15 cellular contexts compared by ENCODE assay signal in the genomic region with DNA sequence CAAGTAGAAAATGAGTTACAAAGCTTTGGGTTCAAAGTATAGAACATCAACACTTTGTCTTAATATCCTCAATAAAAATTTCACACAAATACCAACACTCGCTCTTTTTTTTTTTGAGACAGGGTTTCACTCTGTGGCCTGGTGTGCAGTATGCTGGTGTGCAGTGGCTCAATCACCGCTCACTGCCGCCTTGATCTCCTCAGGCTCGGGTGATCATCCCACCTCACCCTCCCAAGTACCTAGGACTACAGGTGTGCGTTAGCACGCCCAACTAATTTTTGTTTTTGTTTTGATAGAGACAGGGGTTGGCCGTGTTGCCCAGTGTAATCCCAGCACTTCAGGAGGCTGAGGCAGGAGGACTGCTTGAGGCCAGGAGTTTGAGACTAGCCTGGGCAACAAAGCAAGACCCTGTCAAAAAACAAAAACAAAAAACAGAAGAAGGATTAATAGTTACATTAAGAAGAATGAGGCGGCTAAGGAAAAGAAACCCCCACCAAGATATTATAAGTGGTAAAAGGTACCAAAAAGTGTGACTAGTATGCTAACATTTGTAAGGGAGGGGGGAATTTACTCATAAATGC. TPM values are rescaled to one million over a fixed set of nuclear protein-coding genes. Genes with fewer than 3 reads are reported as not detected.
DNase-seq lines count a peak whose midpoint lies in the region; ATAC-seq and TF ChIP-seq lines count a peak whose summit lies in the region.
"Had no signal": no experiment of that assay in that cellular context is flagged by ENCODE, and none has a peak within 500 bp of the region (broad histone marks: within the 10 kb centered on the region; RNA-seq: fewer than 3 reads in every experiment).

No MANE protein-coding gene starts in this region.

- no peak overlapping the region for H3K4me3 ChIP-seq in thyroid gland (replicated peaks in 1 of 3)
- H3K4me3 ChIP-seq: neural progenitor cell had no signal

- TF ChIP-seq POLR2A in thyroid gland (IDR thresholded peaks at IDR 0.05): no peak

- no peaks in the 10 kb centered on the region for H3K27me3 Mint-ChIP-seq in activated T-cell treated with anti-CD3 and anti-CD28 coated beads, Interleukin-2, amount 50 U/mL, for 4 hours (ENCODE audit: low read depth)
- H3K27me3 Mint-ChIP-seq in T-cell (no peaks in the 10 kb centered on the region), memory B cell (no peaks in the 10 kb centered on the region)

- ATAC-seq in activated T-cell treated with anti-CD3 and anti-CD28 coated beads, Interleukin-2, amount 50 U/mL, for 4 hours: no peak
- ATAC-seq in T-cell (replicated peaks in 1 of 4) (no peak), memory B cell (ENCODE audit: low read depth) (peak; percentile 25)

- 78 to 84% methylated on average over 8 of the region's 8 CpGs for WGBS in thyroid gland, 2 donors

- intact Hi-C loops in thyroid gland (cut with DNase I): no loop called here

- TF ChIP-seq CTCF in thyroid gland (IDR thresholded peaks at IDR 0.05): no peak

- H3K9me3 Mint-ChIP-seq in activated T-cell treated with anti-CD3 and anti-CD28 coated beads, Interleukin-2, amount 50 U/mL, for 4 hours: no peaks in the 10 kb centered on the region
- H3K9me3 Mint-ChIP-seq in T-cell: peaks cover 0 to 1% (median 0%) of the 10 kb centered on the region in 3 donors
- no peaks in the 10 kb centered on the region for H3K9me3 Mint-ChIP-seq in memory B cell
- H3K9me3 Mint-ChIP-seq: endodermal cell, neural progenitor cell had no signal

- H3K9me3 ChIP-seq in thyroid gland: no peaks in the 10 kb centered on the region
- H3K9me3 ChIP-seq: SK-N-SH had no signal

- H3K36me3 ChIP-seq in thyroid gland: no peaks in the 10 kb centered on the region
- H3K36me3 ChIP-seq: neural progenitor cell had no signal

- peak overlapping the region; percentile 56 for H3K4me3 Mint-ChIP-seq in activated T-cell treated with anti-CD3 and anti-CD28 coated beads, Interleukin-2, amount 50 U/mL, for 4 hours
- peak overlapping the region in 2 of 3 donors; percentile 14 to 31 for H3K4me3 Mint-ChIP-seq in T-cell
- peak overlapping the region; percentile 30 for H3K4me3 Mint-ChIP-seq in memory B cell
- H3K4me3 Mint-ChIP-seq: endodermal cell, neural progenitor cell had no signal

- H3K27ac ChIP-seq in thyroid gland: peak overlapping the region; percentile 88 to 94 (median 93)
- H3K27ac ChIP-seq: neural progenitor cell had no signal

- peaks cover 26% of the 10 kb centered on the region for H3K36me3 Mint-ChIP-seq in activated T-cell treated with anti-CD3 and anti-CD28 coated beads, Interleukin-2, amount 50 U/mL, for 4 hours (ENCODE audit: insufficient read depth)
- H3K36me3 Mint-ChIP-seq in T-cell (peaks cover 17% of the 10 kb centered on the region), memory B cell (peaks cover 4% of the 10 kb centered on the region)

- peaks cover 84% of the 10 kb centered on the region for H3K4me1 Mint-ChIP-seq in activated T-cell treated with anti-CD3 and anti-CD28 coated beads, Interleukin-2, amount 50 U/mL, for 4 hours (ENCODE audit: low read depth)
- H3K4me1 Mint-ChIP-seq in T-cell (peaks cover 85 to 87% (median 85%) of the 10 kb centered on the region in 3 donors), memory B cell (peaks cover 49% of the 10 kb centered on the region)
- H3K4me1 Mint-ChIP-seq: endodermal cell had no signal

- POLR2A ChIA-PET in T-cell (lab: Charles Lee): interaction anchor here in 1 of 2 donors (0.6 to 1.1 kb wide), 6 partner anchors 10 to 136 kb away, joined by 3 to 5 read pairs (median 3); no protein-coding TSS in a partner anchor

- DNase-seq in activated T-cell treated with anti-CD3 and anti-CD28 coated beads, Interleukin-2, amount 50 U/mL, for 4 hours: no peak
- no peak for DNase-seq in activated T-cell treated with anti-CD3 and anti-CD28 coated beads, Interleukin-2, amount 50 U/mL, for 1 hour
- DNase-seq in T-cell: no peak
- no peak for DNase-seq in memory B cell (ENCODE audit: low spot score in 2 of 2)
- DNase-seq in thyroid gland: peak in 1 of 2 donors; percentile 37
- DNase-seq in COR-L47 (lab: John Stamatoyannopoulos, UW): no peak
- no peak for DNase-seq in stimulated activated CD4-positive, alpha-beta T cell treated with anti-CD3 and anti-CD28 coated beads, Interleukin-12 subunit alpha, Interleukin-12 subunit beta, amount 100 ng/mL, for 4 hours
- no peak for DNase-seq in middle frontal gyrus (ENCODE audit: extremely low spot score, low spot score)
- DNase-seq: activated CD4-positive, alpha-beta T cell treated with anti-CD3 and anti-CD28 coated beads, Interleukin-2, amount 50 U/mL, for 1 hour; aorta; endodermal cell; Kasumi-1; NCI-H2081; SK-N-SH had no signal

- CTCF ChIA-PET in T-cell (lab: Charles Lee): interaction anchor here (0.5 to 1.1 kb wide), 4 partner anchors 12 to 1414 kb away, joined by 3 to 4 read pairs (median 3); no protein-coding TSS in a partner anchor

- peaks cover 37 to 74% of the 10 kb centered on the region in 2 donors for H3K4me1 ChIP-seq in thyroid gland
- H3K4me1 ChIP-seq: neural progenitor cell had no signal

- no peaks in the 10 kb centered on the region for H3K27me3 ChIP-seq in thyroid gland
- H3K27me3 ChIP-seq: neural progenitor cell had no signal

- peak overlapping the region; percentile 80 to 93 for H3K27ac Mint-ChIP-seq in T-cell
- H3K27ac Mint-ChIP-seq in memory B cell: peak overlapping the region; percentile 99
- H3K27ac Mint-ChIP-seq: endodermal cell had no signal

RNA-seq across cellular contexts. Expression of a gene that starts 20.3 kb away (rescaled TPM):
- 100 to 1,000 TPM; 156 to 174 (median 163) TPM for total RNA-seq in activated T-cell treated with anti-CD3 and anti-CD28 coated beads, Interleukin-2, amount 50 U/mL, for 4 hours
- total RNA-seq in T-cell: 100 to 1,000 TPM; 166 to 211 (median 182) TPM
- total RNA-seq in thyroid gland: 10 to 100 TPM; 55.8 to 78.5 (median 76.0) TPM

RNA-seq across cellular contexts. Expression of a gene that starts 31.1 kb away (rescaled TPM):
- 10 to 100 TPM; 15.9 to 21.7 (median 17.9) TPM for total RNA-seq in activated T-cell treated with anti-CD3 and anti-CD28 coated beads, Interleukin-2, amount 50 U/mL, for 4 hours
- total RNA-seq in T-cell (10 to 100 TPM; 21.3 to 29.1 (median 22.1) TPM), thyroid gland (10 to 100 TPM; 43.5 to 65.6 (median 58.7) TPM)
